In the genomic region with DNA sequence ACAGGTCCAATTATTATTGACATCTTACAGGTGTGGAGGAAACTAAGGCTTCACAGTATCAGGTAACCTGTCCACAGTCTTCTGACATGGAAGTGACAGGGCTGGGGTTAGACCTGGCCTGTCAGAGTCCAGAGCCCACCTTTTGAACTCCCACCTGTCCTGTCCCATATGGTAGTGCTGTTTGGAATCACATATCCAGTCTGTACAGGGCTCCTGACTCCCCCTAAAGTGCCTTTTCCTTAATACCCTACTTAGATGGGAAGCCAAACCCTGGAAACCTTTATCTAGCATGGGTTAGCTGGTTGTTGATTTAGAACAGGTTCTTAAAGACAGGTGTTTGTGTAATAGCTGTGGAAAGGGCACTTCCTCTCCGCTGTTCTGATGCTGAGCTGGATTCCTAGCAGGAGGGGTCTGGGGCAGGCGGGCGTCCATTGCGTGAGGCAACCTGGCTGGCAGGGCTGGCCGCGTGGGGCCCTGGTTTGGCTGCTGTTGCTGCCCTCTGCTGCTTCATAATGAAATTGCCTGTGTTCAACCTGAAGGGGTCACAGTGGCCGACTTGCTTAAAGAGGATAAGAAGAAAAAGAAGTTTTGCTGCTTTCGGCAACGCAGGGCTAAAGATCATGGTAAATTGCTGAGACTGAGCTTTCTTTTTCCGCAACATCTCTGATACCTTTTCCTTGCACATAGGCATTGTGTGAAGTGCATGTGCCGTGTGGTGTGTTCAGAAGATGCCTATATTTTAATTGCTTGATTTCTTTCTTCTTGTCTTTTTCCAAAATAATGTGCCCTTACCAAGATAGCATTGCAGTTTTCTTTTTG, we compare ENCODE assay signal across 8 cellular contexts.
DNase-seq lines count a peak whose midpoint lies in the region; ATAC-seq and TF ChIP-seq lines count a peak whose summit lies in the region.

No MANE protein-coding gene starts in this region.

- in situ Hi-C loops in astrocyte of the cerebellum (cut with HindIII; ENCODE audit: low sequenced_read_pairs): no loop called here

- ATAC-seq in GM21528 (IDR thresholded peaks at IDR 0.05; ENCODE audit: low FRiP score, unreplicated experiment) (peak; percentile 62), GM19467 (IDR thresholded peaks at IDR 0.05; ENCODE audit: unreplicated experiment) (no peak)

- H3K4me3 ChIP-seq in astrocyte of the cerebellum (ENCODE audit: low read depth, low read length) (no peak overlapping the region), hepatocyte (no peak overlapping the region), sigmoid colon (no peak overlapping the region)

- intact Hi-C loops in sigmoid colon (cut with DNase I): loop anchor here (1.0 to 10.0 kb wide), 5 partner anchors 218 to 595 kb away; partner anchors contain the start of gene CACNA1D

- H3K27me3 ChIP-seq in hepatocyte: no peaks in the 10 kb centered on the region
- no peaks in the 10 kb centered on the region for H3K27me3 ChIP-seq in sigmoid colon

- 14% methylated on average over 11 of the region's 11 CpGs for whole genome bisulfite sequencing in hepatocyte (ENCODE audit: low lambda C conversion rate, missing lambda C conversion rate)
- 20 to 21% methylated on average over 11 of the region's 11 CpGs for WGBS in sigmoid colon, 2 donors

- no peaks in the 10 kb centered on the region for H3K9me2 ChIP-seq in hepatocyte (replicated peaks; ENCODE audit: insufficient read depth)

- TF ChIP-seq EP300 in sigmoid colon (IDR thresholded peaks at IDR 0.05): no peak

- peak; percentile 63 for DNase-seq in COLO829 (ENCODE audit: low spot score)
- peak; percentile 61 for DNase-seq in NCI-H1092 (lab: John Stamatoyannopoulos, UW)
- peak; percentile 25 for DNase-seq in T-helper 9 cell
- DNase-seq in astrocyte of the cerebellum (ENCODE audit: low read depth): no peak
- DNase-seq in hepatocyte (ENCODE audit: low spot score): peak; percentile 90
- peak; percentile 84 for DNase-seq in sigmoid colon

- H3K27ac ChIP-seq in hepatocyte (no peak overlapping the region), sigmoid colon (no peak overlapping the region)

- H3K9me3 ChIP-seq in hepatocyte (ENCODE audit: low read depth): no peaks in the 10 kb centered on the region
- no peaks in the 10 kb centered on the region for H3K9me3 ChIP-seq in sigmoid colon

- peak; percentile 86 for TF ChIP-seq CTCF in astrocyte of the cerebellum (IDR thresholded peaks at IDR 0.05; ENCODE audit: low read depth, low read length, missing control alignments)
- peak; percentile 80 for TF ChIP-seq CTCF in hepatocyte (IDR thresholded peaks at IDR 0.05; ENCODE audit: poor library complexity)
- TF ChIP-seq CTCF in sigmoid colon (IDR thresholded peaks at IDR 0.05): peak; percentile 67 to 87 (median 80)

- H3K4me2 ChIP-seq in hepatocyte: no peak overlapping the region

- no peaks in the 10 kb centered on the region for H3K79me2 ChIP-seq in hepatocyte

- TF ChIP-seq POLR2A in sigmoid colon (IDR thresholded peaks at IDR 0.05): no peak

- no peaks in the 10 kb centered on the region for H4K20me1 ChIP-seq in hepatocyte (ENCODE audit: insufficient read depth, poor library complexity, severe bottlenecking)

- H3K4me1 ChIP-seq in hepatocyte (ENCODE audit: insufficient read depth) (peaks cover 17% of the 10 kb centered on the region), sigmoid colon (peaks cover 0 to 6% (median 0%) of the 10 kb centered on the region in 4 donors)

- H3K36me3 ChIP-seq in hepatocyte (replicated peaks; ENCODE audit: insufficient read depth, low read depth) (no peaks in the 10 kb centered on the region), sigmoid colon (no peaks in the 10 kb centered on the region)

- no peak overlapping the region for H2AFZ ChIP-seq in hepatocyte
